ENCODE assay signal across 13 cellular contexts in the genomic region with DNA sequence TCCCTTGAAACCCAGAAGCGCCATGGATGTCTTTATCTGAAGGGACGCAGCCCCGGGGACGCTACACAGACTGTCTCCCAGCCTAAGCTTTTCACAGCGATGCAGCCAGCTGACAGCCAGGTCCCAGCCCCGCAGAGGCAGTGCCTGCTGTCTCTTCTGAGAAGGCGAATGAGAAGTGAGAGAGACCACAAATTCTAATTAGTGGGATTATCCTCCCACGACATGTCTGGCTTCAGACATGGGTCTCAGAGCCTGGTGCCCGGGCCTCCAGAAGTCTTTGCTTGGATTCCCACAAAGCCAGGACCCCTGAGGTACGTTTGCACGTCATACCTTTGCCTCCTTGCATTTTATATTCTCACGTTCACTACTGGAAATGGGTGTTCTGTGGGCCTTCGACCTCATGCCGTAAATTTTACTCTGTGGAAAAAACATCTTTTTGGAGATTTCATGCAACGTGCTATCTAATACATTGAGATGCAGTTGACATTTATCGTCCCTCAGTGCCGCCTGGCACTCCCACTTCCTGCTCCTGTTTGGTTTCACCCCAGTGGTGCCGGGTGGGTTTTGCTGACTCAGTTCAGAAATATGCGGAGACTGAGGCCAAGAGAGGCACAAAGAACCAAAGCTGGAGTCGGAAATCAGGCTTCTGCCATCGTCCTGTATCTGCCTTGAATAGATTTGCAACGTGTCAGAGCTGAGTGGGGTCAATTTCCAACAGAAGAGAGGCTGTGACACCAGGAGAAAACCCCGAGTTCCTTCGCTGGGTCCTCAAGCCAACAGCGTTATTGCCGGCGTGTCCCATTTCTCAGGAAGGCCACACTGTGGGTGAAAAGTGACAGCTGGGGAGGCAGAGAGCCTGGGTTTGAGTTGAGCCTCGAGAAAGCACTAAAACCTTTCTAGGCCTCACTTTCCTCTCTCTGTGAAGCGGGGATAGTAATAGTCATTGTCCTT.
A peak's percentile ranks its signal among the peaks of the same experiment; 100 is the strongest.
DNase-seq lines count a peak whose midpoint lies in the region; ATAC-seq, FAIRE-seq and TF ChIP-seq lines count a peak whose summit lies in the region.
"Had no signal": no experiment of that assay in that cellular context is flagged by ENCODE, and none has a peak within 500 bp of the region (broad histone marks: within the 10 kb centered on the region; RNA-seq: fewer than 3 reads in every experiment).

No MANE protein-coding gene starts in this region.

- no peak overlapping the region for H3K27ac ChIP-seq in mesendoderm (ENCODE audit: low read depth, low read length)
- no peak overlapping the region for H3K27ac ChIP-seq in psoas muscle
- H3K27ac ChIP-seq: colonic mucosa had no signal

- no peak for TF ChIP-seq POLR2A in lower leg skin (IDR thresholded peaks at IDR 0.05)

- H2AK5ac ChIP-seq in mesendoderm (ENCODE audit: low read length) = no peak overlapping the region

- peaks cover 6% of the 10 kb centered on the region for H3K4me1 ChIP-seq in mesendoderm (ENCODE audit: control insufficient read depth, low read depth, low read length)
- no peaks in the 10 kb centered on the region for H3K4me1 ChIP-seq in psoas muscle
- H3K4me1 ChIP-seq: colonic mucosa had no signal

- no peaks in the 10 kb centered on the region for H3K36me3 ChIP-seq in mesendoderm (ENCODE audit: control insufficient read depth, insufficient read depth, low read length)
- no peaks in the 10 kb centered on the region for H3K36me3 ChIP-seq in psoas muscle (ENCODE audit: insufficient read depth in 1 of 2, low read depth in 1 of 2)
- H3K36me3 ChIP-seq: colonic mucosa had no signal

- H3K4me3 ChIP-seq in choroid plexus epithelial cell (ENCODE audit: low read depth, low read length) = no peak overlapping the region
- no peak overlapping the region for H3K4me3 ChIP-seq in mesendoderm (ENCODE audit: low read length)
- no peak overlapping the region for H3K4me3 ChIP-seq in psoas muscle
- no peak overlapping the region for H3K4me3 ChIP-seq in lower leg skin (ENCODE audit: low read depth, poor library complexity, severe bottlenecking)
- H3K4me3 ChIP-seq: colonic mucosa had no signal

- H3K9ac ChIP-seq in mesendoderm (ENCODE audit: low read length) = no peak overlapping the region

- H3K9me3 ChIP-seq in psoas muscle = no peaks in the 10 kb centered on the region
- H3K9me3 ChIP-seq: colonic mucosa had no signal

- H2BK15ac ChIP-seq in mesendoderm (replicated peaks; ENCODE audit: low read depth) = no peak overlapping the region

- no peak overlapping the region for H3K18ac ChIP-seq in mesendoderm (ENCODE audit: low read length)

- no peak overlapping the region for H2BK5ac ChIP-seq in mesendoderm (ENCODE audit: low read length)

- H3K56ac ChIP-seq in mesendoderm (ENCODE audit: low read length) = no peak overlapping the region

- H3K4ac ChIP-seq in mesendoderm (ENCODE audit: low read depth, low read length) = no peak overlapping the region

- H3K27me3 ChIP-seq in mesendoderm (ENCODE audit: insufficient read depth, low read length, poor library complexity) (no peaks in the 10 kb centered on the region), psoas muscle (ENCODE audit: insufficient read depth in 3 of 3, low read length in 2 of 3) (no peaks in the 10 kb centered on the region)
- H3K27me3 ChIP-seq: colonic mucosa had no signal

- H4K8ac ChIP-seq in mesendoderm (ENCODE audit: low read depth, low read length) = no peak overlapping the region

- DNase-seq in Daoy (ENCODE audit: low read depth) (peak; percentile 94), NCI-H226 (peak; percentile 26), choroid plexus epithelial cell (ENCODE audit: low read depth) (peak; percentile 40), mesendoderm (peak; percentile 71), DMS 273 treated with DMSO at 0.1 percent for 48 hours (lab: John Stamatoyannopoulos, UW) (no peak), psoas muscle (no peak), lower leg skin (ENCODE audit: low spot score in 2 of 2) (no peak), frontal cortex (ENCODE audit: low spot score in 2 of 2) (no peak)
- DNase-seq: activated T-cell treated with anti-CD3 and anti-CD28 coated beads, Interleukin-2, amount 50 U/mL, for 4 hours; CD4-positive, alpha-beta T cell; colonic mucosa; NCI-H1436 treated with DMSO at 0.1 percent for 48 hours; stimulated activated naive B cell treated with anti-CD40 and anti-IgM and Interleukin-4, amounts not matched to agents 10 μg/mL and 1 μg/mL and 100 μg/mL, for 72 hours had no signal

- intact Hi-C loops in psoas muscle (cut with DNase I) (loop anchor here in 1 of 2 donors (1.0 kb wide), 1 partner anchor 14 kb away; no protein-coding TSS in a partner anchor), lower leg skin (cut with DNase I; ENCODE audit: low total_unique reads) (no loop called here)

- no peak overlapping the region for H3K4me2 ChIP-seq in mesendoderm (ENCODE audit: low read length)

- no peak overlapping the region for H4K5ac ChIP-seq in mesendoderm (ENCODE audit: low read length)

- H2BK120ac ChIP-seq in mesendoderm (ENCODE audit: low read depth, low read length) = no peak overlapping the region

- no peak for TF ChIP-seq CTCF in choroid plexus epithelial cell (conservative IDR thresholded peaks at IDR 0.05; ENCODE audit: low read depth, low read length)
- TF ChIP-seq CTCF in psoas muscle (IDR thresholded peaks at IDR 0.05) = no peak
- TF ChIP-seq CTCF in lower leg skin (IDR thresholded peaks at IDR 0.05) = no peak

- no peaks in the 10 kb centered on the region for H3K79me2 ChIP-seq in mesendoderm (ENCODE audit: control insufficient read depth, insufficient read depth, low read length)

- WGBS in mesendoderm (ENCODE audit: extremely low coverage, insufficient coverage, low lambda C conversion rate) = no CpG with 5 or more reads among the region's 29 CpGs
- 34 to 56% (median 37%) methylated on average over 29 of the region's 29 CpGs for WGBS in psoas muscle, 3 donors
- 59 to 74% methylated on average over 29 of the region's 29 CpGs for WGBS in lower leg skin, 2 donors

- H3K79me1 ChIP-seq in mesendoderm (ENCODE audit: low read length) = no peaks in the 10 kb centered on the region

- H3K23ac ChIP-seq in mesendoderm (ENCODE audit: low read length) = no peak overlapping the region

- ATAC-seq in psoas muscle = no peak
- ATAC-seq: activated T-cell treated with anti-CD3 and anti-CD28 coated beads, Interleukin-2, amount 50 U/mL, for 4 hours; stimulated activated naive B cell treated with anti-CD40 and anti-IgM and Interleukin-4, amounts not matched to agents 10 μg/mL and 1 μg/mL and 100 μg/mL, for 72 hours had no signal

- FAIRE-seq in frontal cortex (lab: Jason Lieb, UNC) = no peak

Comparison
In these comparisons a context has a peak if more than half of its experiments do, and no peak if none do; other contexts are left out.
1. DNase-seq: peak in Daoy (single experiment), NCI-H226 (single experiment), choroid plexus epithelial cell (single experiment) and mesendoderm (single experiment); none in DMS 273 treated with DMSO at 0.1 percent for 48 hours (single experiment), psoas muscle (0 of 2), lower leg skin (0 of 2) and frontal cortex (0 of 2).